Comparison of ENCODE assay signal across 17 cellular contexts in the genomic region with DNA sequence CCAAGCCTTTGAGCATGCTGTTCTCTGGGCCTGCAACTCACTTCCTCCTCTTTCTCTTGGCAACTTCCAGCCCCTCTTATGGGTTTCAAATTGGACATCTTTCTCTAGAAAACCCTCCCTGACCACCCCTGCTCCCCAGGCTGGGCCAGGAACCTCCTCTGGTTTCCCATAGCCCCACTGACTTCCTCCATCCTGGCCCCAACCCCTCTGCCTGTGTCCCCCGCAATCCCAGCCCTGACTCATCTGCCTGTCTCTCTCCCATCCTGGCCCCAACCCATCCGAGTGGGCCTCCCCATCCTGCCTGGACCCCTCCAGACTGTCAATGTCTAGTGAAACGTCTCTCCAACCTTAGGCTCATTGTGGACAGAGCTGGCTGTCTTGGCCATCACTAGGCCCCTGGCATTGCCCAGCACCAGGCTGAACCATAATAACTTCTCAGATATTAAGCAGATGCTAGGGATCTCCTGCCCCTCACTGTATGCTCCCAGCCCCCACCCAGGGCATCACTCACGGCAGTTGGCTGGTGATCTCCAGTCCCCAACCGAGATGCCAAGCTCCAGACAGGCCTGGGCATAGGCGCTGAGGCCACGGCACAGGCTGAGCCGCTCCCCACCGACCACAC. TPM values are rescaled to one million over a fixed set of nuclear protein-coding genes. Genes with fewer than 3 reads are reported as not detected.
DNase-seq lines count a peak whose midpoint lies in the region; ATAC-seq and TF ChIP-seq lines count a peak whose summit lies in the region.
"Had no signal": no experiment of that assay in that cellular context is flagged by ENCODE, and none has a peak within 500 bp of the region (broad histone marks: within the 10 kb centered on the region; RNA-seq: fewer than 3 reads in every experiment).

No MANE protein-coding gene starts in this region.

- H3K4me1 Mint-ChIP-seq in effector memory CD8-positive, alpha-beta T cell (ENCODE audit: low read depth in 2 of 2), result peaks cover 6 to 14% of the 10 kb centered on the region in 2 donors
- no peaks in the 10 kb centered on the region for H3K4me1 Mint-ChIP-seq in neural progenitor cell
- H3K4me1 Mint-ChIP-seq: GM23338 had no signal

- H2AK5ac ChIP-seq in mesenchymal stem cell (ENCODE audit: low read length, severe bottlenecking), result no peak overlapping the region

- no peak overlapping the region for H3K18ac ChIP-seq in mesenchymal stem cell (ENCODE audit: low read depth in 1 of 2, low read length in 2 of 2)

- no peak for TF ChIP-seq CTCF in neural progenitor cell (IDR thresholded peaks at IDR 0.05)
- TF ChIP-seq CTCF in upper lobe of right lung (IDR thresholded peaks at IDR 0.05), result no peak
- TF ChIP-seq CTCF in hepatocyte (IDR thresholded peaks at IDR 0.05; ENCODE audit: poor library complexity), result no peak

- H2BK15ac ChIP-seq in mesenchymal stem cell (ENCODE audit: low read depth, poor library complexity, severe bottlenecking), result no peak overlapping the region

- H3K4me3 Mint-ChIP-seq in effector memory CD8-positive, alpha-beta T cell, result no peak overlapping the region
- H3K4me3 Mint-ChIP-seq in neural progenitor cell, result no peak overlapping the region
- H3K4me3 Mint-ChIP-seq: GM23338 had no signal

- H3K4me2 ChIP-seq in neural progenitor cell (no peak overlapping the region), mesenchymal stem cell (ENCODE audit: low read length, poor library complexity, severe bottlenecking) (no peak overlapping the region), hepatocyte (no peak overlapping the region)
- H3K4me2 ChIP-seq: BLaER1, GM23338 had no signal

- H3K9me3 ChIP-seq in neural progenitor cell (ENCODE audit: low read depth) (no peaks in the 10 kb centered on the region), upper lobe of right lung (no peaks in the 10 kb centered on the region), mesenchymal stem cell (ENCODE audit: control insufficient read depth, low read length) (no peaks in the 10 kb centered on the region), hepatocyte (ENCODE audit: low read depth) (no peaks in the 10 kb centered on the region)
- H3K9me3 ChIP-seq: BLaER1 had no signal

- ATAC-seq in activated naive CD4-positive, alpha-beta T cell treated with anti-CD3 and anti-CD28 coated beads, Interleukin-2, amount 50 U/mL, for 72 hours, result no peak
- ATAC-seq in effector memory CD8-positive, alpha-beta T cell (replicated peaks), result no peak
- no peak for ATAC-seq in upper lobe of right lung
- ATAC-seq: GM23338, PC-3 had no signal

- no peak overlapping the region for H3K4ac ChIP-seq in mesenchymal stem cell (ENCODE audit: low read depth in 1 of 2, low read length in 2 of 2)

- no peak overlapping the region for H3K23ac ChIP-seq in mesenchymal stem cell (ENCODE audit: low read length in 2 of 2)

- no peak overlapping the region for H2BK5ac ChIP-seq in mesenchymal stem cell (ENCODE audit: low read depth, low read length, poor library complexity, severe bottlenecking)

- H4K91ac ChIP-seq in mesenchymal stem cell (ENCODE audit: low read length), result no peak overlapping the region

- no peaks in the 10 kb centered on the region for H3K9me2 ChIP-seq in hepatocyte (replicated peaks; ENCODE audit: insufficient read depth)

- H3K27ac ChIP-seq in neural progenitor cell (no peak overlapping the region), upper lobe of right lung (no peak overlapping the region), mesenchymal stem cell (ENCODE audit: low read length, poor library complexity, severe bottlenecking) (no peak overlapping the region), hepatocyte (no peak overlapping the region)
- H3K27ac ChIP-seq: BLaER1, RWPE1 had no signal

- H3K9ac ChIP-seq in neural progenitor cell (no peak overlapping the region), mesenchymal stem cell (ENCODE audit: low read length) (no peak overlapping the region)
- H3K9ac ChIP-seq: BLaER1 had no signal

- 76% methylated on average over 9 of the region's 9 CpGs for WGBS in mesenchymal stem cell
- WGBS in hepatocyte (ENCODE audit: low lambda C conversion rate, missing lambda C conversion rate), result 91% methylated on average over 9 of the region's 9 CpGs

- no peaks in the 10 kb centered on the region for H3F3A ChIP-seq in neural progenitor cell (ENCODE audit: low read depth)

- H3K27me3 Mint-ChIP-seq in effector memory CD8-positive, alpha-beta T cell, result no peaks in the 10 kb centered on the region
- peaks cover 8% of the 10 kb centered on the region for H3K27me3 Mint-ChIP-seq in neural progenitor cell (ENCODE audit: insufficient read depth, low read depth)

- peaks cover 0 to 4% of the 10 kb centered on the region in 2 donors for H3K9me3 Mint-ChIP-seq in activated naive CD4-positive, alpha-beta T cell treated with anti-CD3 and anti-CD28 coated beads, Interleukin-2, amount 50 U/mL, for 72 hours
- peaks cover 0 to 4% of the 10 kb centered on the region in 2 donors for H3K9me3 Mint-ChIP-seq in effector memory CD8-positive, alpha-beta T cell
- no peaks in the 10 kb centered on the region for H3K9me3 Mint-ChIP-seq in neural progenitor cell
- H3K9me3 Mint-ChIP-seq: GM23338 had no signal

- no peak overlapping the region for H3K14ac ChIP-seq in mesenchymal stem cell (ENCODE audit: low read length in 2 of 2)

- H3K27ac Mint-ChIP-seq in activated naive CD4-positive, alpha-beta T cell treated with anti-CD3 and anti-CD28 coated beads, Interleukin-2, amount 50 U/mL, for 72 hours, result peak overlapping the region; percentile 37 to 79
- peak overlapping the region; percentile 52 to 57 for H3K27ac Mint-ChIP-seq in effector memory CD8-positive, alpha-beta T cell
- H3K27ac Mint-ChIP-seq in neural progenitor cell, result peak overlapping the region; percentile 76
- H3K27ac Mint-ChIP-seq: GM23338 had no signal

- no peak for DNase-seq in activated naive CD4-positive, alpha-beta T cell treated with anti-CD3 and anti-CD28 coated beads, Interleukin-2, amount 50 U/mL, for 72 hours (ENCODE audit: low spot score in 2 of 2)
- no peak for DNase-seq in activated naive CD4-positive, alpha-beta T cell treated with anti-CD3 and anti-CD28 coated beads, Interleukin-2, amount 50 U/mL, for 16 hours
- no peak for DNase-seq in effector memory CD8-positive, alpha-beta T cell
- DNase-seq in neural progenitor cell (ENCODE audit: low spot score) (no peak), upper lobe of right lung (peak; percentile 37), mesenchymal stem cell (no peak), SHP77 (lab: John Stamatoyannopoulos, UW) (no peak), hepatocyte (ENCODE audit: low spot score) (no peak)
- DNase-seq: DMS79 treated with DMSO at 0.1 percent for 48 hours, KBM-7, NCI-H1417 treated with DMSO at 0.1 percent for 48 hours, NCI-H2029 treated with DMSO at 0.1 percent for 48 hours, NCI-H774, PC-3 had no signal

- H2BK120ac ChIP-seq in mesenchymal stem cell (ENCODE audit: low read depth, low read length), result no peak overlapping the region

- H3K36me3 ChIP-seq in neural progenitor cell, result no peaks in the 10 kb centered on the region
- H3K36me3 ChIP-seq in upper lobe of right lung, result no peaks in the 10 kb centered on the region
- H3K36me3 ChIP-seq in mesenchymal stem cell (ENCODE audit: control insufficient read depth in 1 of 2, insufficient read depth in 2 of 2, low read depth in 1 of 2, low read length in 2 of 2), result peaks cover 0 to 5% of the 10 kb centered on the region in 2 experiments
- no peaks in the 10 kb centered on the region for H3K36me3 ChIP-seq in hepatocyte (replicated peaks; ENCODE audit: insufficient read depth, low read depth)
- H3K36me3 ChIP-seq: BLaER1 had no signal

- H2AFZ ChIP-seq in neural progenitor cell (replicated peaks) (no peak overlapping the region), mesenchymal stem cell (ENCODE audit: low read depth, low read length) (no peak overlapping the region), hepatocyte (no peak overlapping the region)
- H2AFZ ChIP-seq: GM23338 had no signal

- no peaks in the 10 kb centered on the region for H4K20me1 ChIP-seq in neural progenitor cell (ENCODE audit: low read depth)
- H4K20me1 ChIP-seq in hepatocyte (ENCODE audit: insufficient read depth, poor library complexity, severe bottlenecking), result no peaks in the 10 kb centered on the region
- H4K20me1 ChIP-seq: BLaER1 had no signal

- H3K79me2 ChIP-seq in neural progenitor cell (ENCODE audit: low read depth) (no peaks in the 10 kb centered on the region), hepatocyte (no peaks in the 10 kb centered on the region)

- H3K79me1 ChIP-seq in mesenchymal stem cell (replicated peaks; ENCODE audit: low read length, poor library complexity, severe bottlenecking), result no peaks in the 10 kb centered on the region

- no peak overlapping the region for H4K8ac ChIP-seq in mesenchymal stem cell (ENCODE audit: low read length)

- no peak overlapping the region for H2BK12ac ChIP-seq in mesenchymal stem cell (ENCODE audit: low read length in 2 of 2)

- intact Hi-C loops in upper lobe of right lung (cut with DNase I), result no loop called here

- H3K27me3 ChIP-seq in neural progenitor cell, result no peaks in the 10 kb centered on the region
- peaks cover 17% of the 10 kb centered on the region for H3K27me3 ChIP-seq in upper lobe of right lung
- H3K27me3 ChIP-seq in mesenchymal stem cell (ENCODE audit: control insufficient read depth in 1 of 2, insufficient read depth in 1 of 2, low read length in 2 of 2), result peaks cover 0 to 33% of the 10 kb centered on the region in 2 experiments
- H3K27me3 ChIP-seq in hepatocyte, result no peaks in the 10 kb centered on the region
- H3K27me3 ChIP-seq: BLaER1 had no signal

- H3K4me1 ChIP-seq in neural progenitor cell (no peaks in the 10 kb centered on the region), upper lobe of right lung (no peaks in the 10 kb centered on the region), mesenchymal stem cell (ENCODE audit: control insufficient read depth, insufficient read depth, low read depth, low read length) (no peaks in the 10 kb centered on the region), hepatocyte (ENCODE audit: insufficient read depth) (no peaks in the 10 kb centered on the region)
- H3K4me1 ChIP-seq: BLaER1 had no signal

- H3K36me3 Mint-ChIP-seq in activated naive CD4-positive, alpha-beta T cell treated with anti-CD3 and anti-CD28 coated beads, Interleukin-2, amount 50 U/mL, for 72 hours, result no peaks in the 10 kb centered on the region
- peaks cover 3% of the 10 kb centered on the region for H3K36me3 Mint-ChIP-seq in effector memory CD8-positive, alpha-beta T cell (ENCODE audit: insufficient read depth)
- no peaks in the 10 kb centered on the region for H3K36me3 Mint-ChIP-seq in neural progenitor cell

- H3K4me3 ChIP-seq in neural progenitor cell (no peak overlapping the region), upper lobe of right lung (no peak overlapping the region), mesenchymal stem cell (ENCODE audit: insufficient read depth in 1 of 2, low read depth in 1 of 2, low read length in 2 of 2) (no peak overlapping the region), hepatocyte (no peak overlapping the region)
- H3K4me3 ChIP-seq: BLaER1, GM23338 had no signal

RNA-seq across cellular contexts. Expression of a gene that starts 16.8 kb away (rescaled TPM):
- 1 to 10 TPM; 4.6 to 8.2 TPM for total RNA-seq in activated naive CD4-positive, alpha-beta T cell treated with anti-CD3 and anti-CD28 coated beads, Interleukin-2, amount 50 U/mL, for 72 hours
- total RNA-seq in neural progenitor cell (ENCODE audit: low replicate concordance) (0.06 and 0.22 TPM in 2 replicates), upper lobe of right lung (10.3 TPM), hepatocyte (31.2 and 48.2 TPM in 2 replicates)
- polyA plus RNA-seq in mesenchymal stem cell (2013, experiment 1 of 2), result 0.03 TPM
- 0.01 TPM for polyA plus RNA-seq in mesenchymal stem cell (2013, experiment 2 of 2)
- 2.4 and 3.1 TPM in 2 replicates for polyA plus RNA-seq in hepatocyte

RNA-seq across cellular contexts. Expression of a gene that starts 53.3 kb away (rescaled TPM):
- 100 to 1,000 TPM in 1 of 2 donors, 10 to 100 TPM in 1; 93.6 to 114 TPM for total RNA-seq in activated naive CD4-positive, alpha-beta T cell treated with anti-CD3 and anti-CD28 coated beads, Interleukin-2, amount 50 U/mL, for 72 hours
- total RNA-seq in neural progenitor cell (ENCODE audit: low replicate concordance), result 68.7 and 85.1 TPM in 2 replicates
- total RNA-seq in upper lobe of right lung, result 60.5 TPM
- 75.6 TPM for polyA plus RNA-seq in mesenchymal stem cell (2013, experiment 1 of 2)
- 75.9 TPM for polyA plus RNA-seq in mesenchymal stem cell (2013, experiment 2 of 2)
- 81.5 and 85.4 TPM in 2 replicates for total RNA-seq in hepatocyte
- polyA plus RNA-seq in hepatocyte, result 94.7 and 99.3 TPM in 2 replicates
